Comparison of ENCODE assay signal across 8 cellular contexts in the genomic region with DNA sequence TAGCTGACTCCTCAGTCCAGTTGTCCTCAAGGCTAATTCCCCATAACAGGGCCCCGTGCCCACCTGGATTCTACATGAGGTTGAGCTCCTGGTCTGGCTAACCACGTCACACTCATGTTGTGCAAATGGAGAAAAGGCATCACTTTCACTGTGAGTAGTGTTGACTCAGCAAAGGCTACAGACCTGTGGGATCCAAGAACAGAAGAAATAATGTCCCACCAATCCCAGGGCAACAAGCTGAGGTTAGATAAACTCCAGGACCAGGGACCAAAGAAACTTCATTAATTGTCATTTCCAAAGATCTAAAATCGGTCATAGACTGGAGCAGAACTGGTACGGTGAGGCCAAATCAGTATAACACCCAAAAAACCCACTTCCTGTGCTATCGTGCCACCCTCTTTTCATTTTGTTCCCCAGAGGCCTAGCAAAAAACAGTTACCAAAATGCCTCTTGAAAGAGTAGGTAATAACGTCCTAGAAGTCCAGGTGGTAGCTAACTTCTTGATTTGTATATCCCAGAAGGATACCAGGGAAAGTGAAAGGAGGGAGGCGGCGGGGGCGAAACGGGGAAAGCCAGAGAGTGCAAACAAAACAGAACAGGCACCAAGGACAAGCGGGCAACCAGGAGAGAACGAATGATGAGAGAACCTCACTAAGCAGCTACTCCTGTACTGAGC.
A peak's percentile ranks its signal among the peaks of the same experiment; 100 is the strongest.
DNase-seq lines count a peak whose midpoint lies in the region; ATAC-seq lines count a peak whose summit lies in the region.

No MANE protein-coding gene starts in this region.

- peak; percentile 26 for ATAC-seq in GM21367 (IDR thresholded peaks at IDR 0.05; ENCODE audit: unreplicated experiment)

- peak; percentile 27 for DNase-seq in activated CD4-positive, CD25-positive, alpha-beta regulatory T cell treated with anti-CD3 and anti-CD28 coated beads, Interleukin-2, amount 50 U/mL, for 16 hours (ENCODE audit: low read depth, low spot score)
- peak; percentile 17 for DNase-seq in effector CD4-positive, alpha-beta T cell
- DNase-seq in stimulated activated CD4-positive, alpha-beta T cell treated with anti-CD3 and anti-CD28 coated beads, Interleukin-15, amount 100 ng/mL, for 24 hours: peak; percentile 71
- DNase-seq in NCI-H1105 treated with DMSO at 0.1 percent for 48 hours (lab: John Stamatoyannopoulos, UW) (no peak), SHP77 treated with DMSO at 0.1 percent for 48 hours (lab: John Stamatoyannopoulos, UW) (no peak), middle frontal gyrus (ENCODE audit: extremely low spot score, low spot score) (no peak), NCI-H526 treated with DMSO at 0.1 percent for 48 hours (lab: John Stamatoyannopoulos, UW) (no peak)

Comparison
In these comparisons a context has a peak if more than half of its experiments do, and no peak if none do; other contexts are left out.
1. DNase-seq: peak in activated CD4-positive, CD25-positive, alpha-beta regulatory T cell treated with anti-CD3 and anti-CD28 coated beads, Interleukin-2, amount 50 U/mL, for 16 hours (single experiment), effector CD4-positive, alpha-beta T cell (single experiment) and stimulated activated CD4-positive, alpha-beta T cell treated with anti-CD3 and anti-CD28 coated beads, Interleukin-15, amount 100 ng/mL, for 24 hours (single experiment); none in NCI-H1105 treated with DMSO at 0.1 percent for 48 hours (single experiment), SHP77 treated with DMSO at 0.1 percent for 48 hours (single experiment), middle frontal gyrus (single experiment) and NCI-H526 treated with DMSO at 0.1 percent for 48 hours (single experiment).